ENCODE assay signal across 9 cellular contexts in genomic region chr2:231563378-231563961, GRCh38. TPM values are rescaled to one million over a fixed set of nuclear protein-coding genes. Genes with fewer than 3 reads are reported as not detected.
DNase-seq lines count a peak whose midpoint lies in the region; ATAC-seq and TF ChIP-seq lines count a peak whose summit lies in the region.
"Had no signal": no experiment of that assay in that cellular context is flagged by ENCODE, and none has a peak within 500 bp of the region (broad histone marks: within the 10 kb centered on the region; RNA-seq: fewer than 3 reads in every experiment).

No MANE protein-coding gene starts in this region.

- H3K9me3 ChIP-seq in stomach, result no peaks in the 10 kb centered on the region

- 11 to 26% (median 18%) methylated on average over 3 of the region's 3 CpGs for WGBS in stomach, 5 donors

- peak; percentile 81 for ATAC-seq in left lobe of liver
- no peak for ATAC-seq in HG03354 (IDR thresholded peaks at IDR 0.05; ENCODE audit: poor library complexity, severe bottlenecking, unreplicated experiment)

- peak; percentile 55 for DNase-seq in NCI-H146 (lab: John Stamatoyannopoulos, UW)
- DNase-seq in NCI-H146 treated with DMSO at 0.1 percent for 48 hours (lab: John Stamatoyannopoulos, UW; ENCODE audit: unreplicated experiment), result no peak
- peak; percentile 72 for DNase-seq in HT-29 (ENCODE audit: low spot score)
- peak; percentile 53 for DNase-seq in RPMI8226
- peak; percentile 82 for DNase-seq in cerebellum (ENCODE audit: low spot score)
- no peak for DNase-seq in left lobe of liver (ENCODE audit: low spot score)
- peak; percentile 33 for DNase-seq in stomach

- no peak overlapping the region for H3K4me3 ChIP-seq in stomach
- H3K4me3 ChIP-seq: BLaER1 treated with 17β-estradiol and CSF1 and Interleukin-3, amounts not matched to agents 10 nM and 100 nM had no signal

- TF ChIP-seq EP300 in stomach (IDR thresholded peaks at IDR 0.05), result no peak

- no peaks in the 10 kb centered on the region for H3K27me3 ChIP-seq in stomach
- H3K27me3 ChIP-seq: BLaER1 treated with 17β-estradiol and CSF1 and Interleukin-3, amounts not matched to agents 10 nM and 100 nM had no signal

- no peaks in the 10 kb centered on the region for H3K36me3 ChIP-seq in stomach
- H3K36me3 ChIP-seq: BLaER1 treated with 17β-estradiol and CSF1 and Interleukin-3, amounts not matched to agents 10 nM and 100 nM had no signal

- no peak overlapping the region for H3K27ac ChIP-seq in stomach
- H3K27ac ChIP-seq: BLaER1 treated with 17β-estradiol and CSF1 and Interleukin-3, amounts not matched to agents 10 nM and 100 nM had no signal

- intact Hi-C loops in stomach (cut with DNase I; ENCODE audit: low total_unique reads), result no loop called here

- peak in 4 of 7 experiments; percentile 33 to 58 (median 54) for TF ChIP-seq CTCF in stomach (IDR thresholded peaks at IDR 0.05)

- no peak for TF ChIP-seq POLR2A in stomach (IDR thresholded peaks at IDR 0.05)

- no peaks in the 10 kb centered on the region for H3K4me1 ChIP-seq in stomach

RNA-seq across cellular contexts. Expression of gene TEX44, which starts 29.2 kb away (rescaled TPM):
- not detected in 2 replicates for total RNA-seq in HT-29 (2014; rRNA removed; shearing (Covaris generic))
- total RNA-seq in cerebellum (not detected), left lobe of liver (not detected), stomach (not detected)
- not detected for polyA plus RNA-seq in stomach

RNA-seq across cellular contexts. Expression of gene NMUR1, which starts 33.2 kb away (rescaled TPM):
- not detected in 2 replicates for total RNA-seq in HT-29 (2014; rRNA removed; shearing (Covaris generic))
- total RNA-seq in cerebellum (0.73 TPM), left lobe of liver (0.30 TPM), stomach (under 1 TPM in 2 of 5 donors, not detected in 3; 0.14 to 0.92 TPM)
- under 1 TPM in 2 of 3 donors, not detected in 1; 0.19 to 0.28 TPM for polyA plus RNA-seq in stomach

Comparison
In these comparisons a context has a peak if more than half of its experiments do, and no peak if none do; other contexts are left out.
1. DNase-seq: peak in NCI-H146 (single experiment), HT-29 (single experiment), RPMI8226 (single experiment), cerebellum (single experiment) and stomach (single experiment); none in NCI-H146 treated with DMSO at 0.1 percent for 48 hours (single experiment) and left lobe of liver (single experiment).